ENCODE assay signal across 15 cellular contexts in genomic region chr1:160653620-160654016, GRCh38. TPM values are rescaled to one million over a fixed set of nuclear protein-coding genes. Genes with fewer than 3 reads are reported as not detected.
DNase-seq lines count a peak whose midpoint lies in the region; ATAC-seq lines count a peak whose summit lies in the region.
"Had no signal": no experiment of that assay in that cellular context is flagged by ENCODE, and none has a peak within 500 bp of the region (broad histone marks: within the 10 kb centered on the region; RNA-seq: fewer than 3 reads in every experiment).

No MANE protein-coding gene starts in this region.

- no peak for DNase-seq in activated T-cell treated with anti-CD3 and anti-CD28 coated beads, Interleukin-2, amount 50 U/mL, for 24 hours
- DNase-seq in activated T-cell treated with anti-CD3 and anti-CD28 coated beads, Interleukin-2, amount 50 U/mL, for 72 hours, result no peak
- DNase-seq in activated naive CD8-positive, alpha-beta T cell treated with anti-CD3 and anti-CD28 coated beads, Interleukin-2, amount 50 U/mL, for 24 hours, result no peak
- DNase-seq in stimulated activated naive CD8-positive, alpha-beta T cell treated with anti-CD3 and anti-CD28 coated beads, Interleukin-15, amount 100 ng/mL, for 72 hours, result no peak
- DNase-seq in mucosa of gallbladder (ENCODE audit: low spot score), result no peak
- DNase-seq in activated CD4-positive, alpha-beta memory T cell treated with anti-CD3 and anti-CD28 coated beads for 36 hours, result no peak
- DNase-seq: activated naive CD4-positive, alpha-beta T cell; brain microvascular endothelial cell; NCI-H187 treated with DMSO at 0.1 percent for 48 hours; NCI-H69 had no signal

- no peak overlapping the region for H3K4me3 Mint-ChIP-seq in activated T-cell treated with anti-CD3 and anti-CD28 coated beads, Interleukin-2, amount 50 U/mL, for 24 hours
- H3K4me3 Mint-ChIP-seq in activated T-cell treated with anti-CD3 and anti-CD28 coated beads, Interleukin-2, amount 50 U/mL, for 72 hours, result no peak overlapping the region
- H3K4me3 Mint-ChIP-seq in activated naive CD8-positive, alpha-beta T cell treated with anti-CD3 and anti-CD28 coated beads, Interleukin-2, amount 50 U/mL, for 24 hours, result no peak overlapping the region
- no peak overlapping the region for H3K4me3 Mint-ChIP-seq in stimulated activated naive CD8-positive, alpha-beta T cell treated with anti-CD3 and anti-CD28 coated beads, Interleukin-15, amount 100 ng/mL, for 72 hours
- no peak overlapping the region for H3K4me3 Mint-ChIP-seq in activated CD4-positive, alpha-beta memory T cell treated with anti-CD3 and anti-CD28 coated beads for 36 hours

- H3K27ac Mint-ChIP-seq in activated T-cell treated with anti-CD3 and anti-CD28 coated beads, Interleukin-2, amount 50 U/mL, for 24 hours, result peak overlapping the region; percentile 63
- no peak overlapping the region for H3K27ac Mint-ChIP-seq in activated T-cell treated with anti-CD3 and anti-CD28 coated beads, Interleukin-2, amount 50 U/mL, for 72 hours
- H3K27ac Mint-ChIP-seq in activated naive CD8-positive, alpha-beta T cell treated with anti-CD3 and anti-CD28 coated beads, Interleukin-2, amount 50 U/mL, for 24 hours, result peak overlapping the region; percentile 83
- H3K27ac Mint-ChIP-seq in stimulated activated naive CD8-positive, alpha-beta T cell treated with anti-CD3 and anti-CD28 coated beads, Interleukin-15, amount 100 ng/mL, for 72 hours, result no peak overlapping the region
- H3K27ac Mint-ChIP-seq in activated CD4-positive, alpha-beta memory T cell treated with anti-CD3 and anti-CD28 coated beads for 36 hours, result no peak overlapping the region

- peaks cover 4% of the 10 kb centered on the region for H3K9me3 Mint-ChIP-seq in activated T-cell treated with anti-CD3 and anti-CD28 coated beads, Interleukin-2, amount 50 U/mL, for 24 hours
- H3K9me3 Mint-ChIP-seq in activated T-cell treated with anti-CD3 and anti-CD28 coated beads, Interleukin-2, amount 50 U/mL, for 72 hours, result peaks cover 0 to 4% of the 10 kb centered on the region in 2 donors
- no peaks in the 10 kb centered on the region for H3K9me3 Mint-ChIP-seq in activated naive CD8-positive, alpha-beta T cell treated with anti-CD3 and anti-CD28 coated beads, Interleukin-2, amount 50 U/mL, for 24 hours
- H3K9me3 Mint-ChIP-seq in stimulated activated naive CD8-positive, alpha-beta T cell treated with anti-CD3 and anti-CD28 coated beads, Interleukin-15, amount 100 ng/mL, for 72 hours, result no peaks in the 10 kb centered on the region
- H3K9me3 Mint-ChIP-seq in activated CD4-positive, alpha-beta memory T cell treated with anti-CD3 and anti-CD28 coated beads for 36 hours, result no peaks in the 10 kb centered on the region

- no peaks in the 10 kb centered on the region for H3K27me3 Mint-ChIP-seq in activated T-cell treated with anti-CD3 and anti-CD28 coated beads, Interleukin-2, amount 50 U/mL, for 24 hours
- H3K27me3 Mint-ChIP-seq in activated T-cell treated with anti-CD3 and anti-CD28 coated beads, Interleukin-2, amount 50 U/mL, for 72 hours (ENCODE audit: low read depth), result no peaks in the 10 kb centered on the region
- H3K27me3 Mint-ChIP-seq in activated naive CD8-positive, alpha-beta T cell treated with anti-CD3 and anti-CD28 coated beads, Interleukin-2, amount 50 U/mL, for 24 hours, result no peaks in the 10 kb centered on the region
- H3K27me3 Mint-ChIP-seq in stimulated activated naive CD8-positive, alpha-beta T cell treated with anti-CD3 and anti-CD28 coated beads, Interleukin-15, amount 100 ng/mL, for 72 hours, result no peaks in the 10 kb centered on the region
- H3K27me3 Mint-ChIP-seq in activated CD4-positive, alpha-beta memory T cell treated with anti-CD3 and anti-CD28 coated beads for 36 hours, result no peaks in the 10 kb centered on the region

- intact Hi-C loops in activated CD4-positive, alpha-beta memory T cell treated with anti-CD3 and anti-CD28 coated beads for 36 hours (cut with micrococcal nuclease), result no loop called here

- POLR2A ChIA-PET in activated CD4-positive, alpha-beta memory T cell treated with anti-CD3 and anti-CD28 coated beads for 36 hours (lab: Charles Lee), result no interaction called here

- CTCF ChIA-PET in activated CD4-positive, alpha-beta memory T cell treated with anti-CD3 and anti-CD28 coated beads for 36 hours (lab: Charles Lee), result no interaction called here

- no peak for ATAC-seq in activated T-cell treated with anti-CD3 and anti-CD28 coated beads, Interleukin-2, amount 50 U/mL, for 72 hours (replicated peaks in 1 of 2)
- peak; percentile 36 for ATAC-seq in HG02870 (IDR thresholded peaks at IDR 0.05; ENCODE audit: unreplicated experiment)
- peak; percentile 70 for ATAC-seq in activated naive CD8-positive, alpha-beta T cell treated with anti-CD3 and anti-CD28 coated beads, Interleukin-2, amount 50 U/mL, for 24 hours
- ATAC-seq in stimulated activated naive CD8-positive, alpha-beta T cell treated with anti-CD3 and anti-CD28 coated beads, Interleukin-15, amount 100 ng/mL, for 72 hours, result peak; percentile 40
- ATAC-seq in HG03175 (IDR thresholded peaks at IDR 0.05; ENCODE audit: unreplicated experiment), result no peak

- H3K4me1 Mint-ChIP-seq in activated T-cell treated with anti-CD3 and anti-CD28 coated beads, Interleukin-2, amount 50 U/mL, for 24 hours (ENCODE audit: low read depth), result peaks cover 82% of the 10 kb centered on the region
- peaks cover 72% of the 10 kb centered on the region for H3K4me1 Mint-ChIP-seq in activated T-cell treated with anti-CD3 and anti-CD28 coated beads, Interleukin-2, amount 50 U/mL, for 72 hours (ENCODE audit: low read depth)
- peaks cover 82% of the 10 kb centered on the region for H3K4me1 Mint-ChIP-seq in activated naive CD8-positive, alpha-beta T cell treated with anti-CD3 and anti-CD28 coated beads, Interleukin-2, amount 50 U/mL, for 24 hours
- H3K4me1 Mint-ChIP-seq in stimulated activated naive CD8-positive, alpha-beta T cell treated with anti-CD3 and anti-CD28 coated beads, Interleukin-15, amount 100 ng/mL, for 72 hours, result peaks cover 75% of the 10 kb centered on the region
- peaks cover 57% of the 10 kb centered on the region for H3K4me1 Mint-ChIP-seq in activated CD4-positive, alpha-beta memory T cell treated with anti-CD3 and anti-CD28 coated beads for 36 hours (ENCODE audit: low read depth)

- H3K36me3 Mint-ChIP-seq in activated T-cell treated with anti-CD3 and anti-CD28 coated beads, Interleukin-2, amount 50 U/mL, for 24 hours (ENCODE audit: low read depth), result peaks cover 20% of the 10 kb centered on the region
- H3K36me3 Mint-ChIP-seq in activated T-cell treated with anti-CD3 and anti-CD28 coated beads, Interleukin-2, amount 50 U/mL, for 72 hours (ENCODE audit: insufficient read depth in 2 of 2), result peaks cover 3 to 4% of the 10 kb centered on the region in 2 donors
- peaks cover 17% of the 10 kb centered on the region for H3K36me3 Mint-ChIP-seq in activated naive CD8-positive, alpha-beta T cell treated with anti-CD3 and anti-CD28 coated beads, Interleukin-2, amount 50 U/mL, for 24 hours (ENCODE audit: low read depth)
- peaks cover 7% of the 10 kb centered on the region for H3K36me3 Mint-ChIP-seq in activated CD4-positive, alpha-beta memory T cell treated with anti-CD3 and anti-CD28 coated beads for 36 hours

RNA-seq across cellular contexts. Expression of gene SLAMF1, which starts 6.8 kb away (rescaled TPM):
- total RNA-seq in activated T-cell treated with anti-CD3 and anti-CD28 coated beads, Interleukin-2, amount 50 U/mL, for 72 hours, result 100 to 1,000 TPM in 1 of 2 donors, 10 to 100 TPM in 1; 81.4 to 134 TPM
- 2.8 TPM for total RNA-seq in mucosa of gallbladder
- 100 to 1,000 TPM; 166 TPM for total RNA-seq in activated CD4-positive, alpha-beta memory T cell treated with anti-CD3 and anti-CD28 coated beads for 36 hours
- total RNA-seq: lung microvascular endothelial cell, osteoblast had no signal

RNA-seq across cellular contexts. Expression of gene CD48, which starts 58.0 kb away (rescaled TPM):
- 100 to 1,000 TPM; 215 to 220 TPM for total RNA-seq in activated T-cell treated with anti-CD3 and anti-CD28 coated beads, Interleukin-2, amount 50 U/mL, for 72 hours
- total RNA-seq in mucosa of gallbladder, result 15.0 TPM
- 100 to 1,000 TPM; 190 to 194 TPM for total RNA-seq in activated CD4-positive, alpha-beta memory T cell treated with anti-CD3 and anti-CD28 coated beads for 36 hours
- total RNA-seq: A172, lung microvascular endothelial cell had no signal

Comparison
In these comparisons a context has a peak if more than half of its experiments do, and no peak if none do; other contexts are left out.
1. H3K27ac Mint-ChIP-seq: peak in activated T-cell treated with anti-CD3 and anti-CD28 coated beads, Interleukin-2, amount 50 U/mL, for 24 hours (single experiment) and activated naive CD8-positive, alpha-beta T cell treated with anti-CD3 and anti-CD28 coated beads, Interleukin-2, amount 50 U/mL, for 24 hours (single experiment); none in activated T-cell treated with anti-CD3 and anti-CD28 coated beads, Interleukin-2, amount 50 U/mL, for 72 hours (single experiment), stimulated activated naive CD8-positive, alpha-beta T cell treated with anti-CD3 and anti-CD28 coated beads, Interleukin-15, amount 100 ng/mL, for 72 hours (0 of 2) and activated CD4-positive, alpha-beta memory T cell treated with anti-CD3 and anti-CD28 coated beads for 36 hours (single experiment).
2. ATAC-seq: peak in HG02870 (single experiment), activated naive CD8-positive, alpha-beta T cell treated with anti-CD3 and anti-CD28 coated beads, Interleukin-2, amount 50 U/mL, for 24 hours (single experiment) and stimulated activated naive CD8-positive, alpha-beta T cell treated with anti-CD3 and anti-CD28 coated beads, Interleukin-15, amount 100 ng/mL, for 72 hours (single experiment); none in activated T-cell treated with anti-CD3 and anti-CD28 coated beads, Interleukin-2, amount 50 U/mL, for 72 hours (0 of 2) and HG03175 (single experiment).
3. RNA of gene SLAMF1, which starts 6.8 kb away (total RNA-seq): 166 TPM in activated CD4-positive, alpha-beta memory T cell treated with anti-CD3 and anti-CD28 coated beads for 36 hours and 81.4 to 134 TPM in activated T-cell treated with anti-CD3 and anti-CD28 coated beads, Interleukin-2, amount 50 U/mL, for 72 hours; 2.8 TPM in mucosa of gallbladder (single experiment); every median in the first group is over 10 times any median in the second.
4. RNA of gene CD48, which starts 58.0 kb away (total RNA-seq): 215 to 220 TPM in activated T-cell treated with anti-CD3 and anti-CD28 coated beads, Interleukin-2, amount 50 U/mL, for 72 hours and 190 to 194 TPM in activated CD4-positive, alpha-beta memory T cell treated with anti-CD3 and anti-CD28 coated beads for 36 hours; 15.0 TPM in mucosa of gallbladder (single experiment); every median in the first group is over 10 times any median in the second.